5 cellular contexts compared by ENCODE assay signal in genomic region chr1:86963841-86964240, GRCh38. TPM values are rescaled to one million over a fixed set of nuclear protein-coding genes. Genes with fewer than 3 reads are reported as not detected.
A peak's percentile ranks its signal among the peaks of the same experiment; 100 is the strongest.
DNase-seq lines count a peak whose midpoint lies in the region; ATAC-seq, FAIRE-seq and TF ChIP-seq lines count a peak whose summit lies in the region.
"Not testable (repeated sequence)": the region's sequence is repeated elsewhere in the genome, so short reads cannot be mapped to it uniquely, and the experiment has no call there.

No MANE protein-coding gene starts in this region.

- H3K4me2 ChIP-seq in K562 (ENCODE audit: insufficient read depth, low read length) = not testable (repeated sequence)

- not testable (repeated sequence) for H3K4me1 ChIP-seq in K562 (replicated peaks in 1 of 2; ENCODE audit: control insufficient read depth in 2 of 2, insufficient read depth in 2 of 2, low read length in 2 of 2)

- not testable (repeated sequence) for FAIRE-seq in K562 (lab: Jason Lieb, UNC)

- not testable (repeated sequence) for H3K4me1 Mint-ChIP-seq in T-helper 17 cell; chondrocyte (ENCODE audit: low read depth); stimulated activated naive CD8-positive, alpha-beta T cell treated with anti-CD3 and anti-CD28 coated beads, Interleukin-15, amount 100 ng/mL, for 72 hours

- H3K9me3 Mint-ChIP-seq in chondrocyte (ENCODE audit: low read depth); stimulated activated naive CD8-positive, alpha-beta T cell treated with anti-CD3 and anti-CD28 coated beads, Interleukin-15, amount 100 ng/mL, for 72 hours: not testable (repeated sequence)

- not testable (repeated sequence) for H3K36me3 Mint-ChIP-seq in T-helper 17 cell (ENCODE audit: low read depth); chondrocyte (ENCODE audit: low read depth)

- not testable (repeated sequence) for H3K4me3 ChIP-seq in K562

- not testable (repeated sequence) for H3K9ac ChIP-seq in K562 (ENCODE audit: insufficient read depth in 1 of 2, low read depth in 2 of 2, low read length in 2 of 2)

- POLR2A ChIA-PET in K562 (lab: Yijun Ruan, JAX) = not testable (repeated sequence)

- intact Hi-C loops in K562 (cut with micrococcal nuclease) = loop anchor here (2.0 to 10.0 kb wide), 2 partner anchors 49 to 179 kb away; partner anchors contain the start of genes HS2ST1 and SELENOF
- intact Hi-C loops in Right ventricle myocardium superior (cut with DNase I) = not testable (repeated sequence)

- CTCF ChIA-PET in K562 (lab: Yijun Ruan, JAX; ENCODE audit: low intra/inter-chr PET ratio) = interaction anchor here (0.7 to 2.3 kb wide), 2 partner anchors 10 to 130 kb away, joined by 5 to 15 read pairs; no protein-coding TSS in a partner anchor

- not testable (repeated sequence) for H2AFZ ChIP-seq in K562 (ENCODE audit: low read depth, low read length)

- TF ChIP-seq CTCF in K562 (IDR thresholded peaks at IDR 0.05 in 2 of 3, conservative IDR thresholded peaks at IDR 0.05 in 1 of 3; ENCODE audit: insufficient read depth in 2 of 3, low read depth in 1 of 3, low read length in 3 of 3); chondrocyte (IDR thresholded peaks at IDR 0.05): not testable (repeated sequence)

- TF ChIP-seq EP300 in K562 (IDR thresholded peaks at IDR 0.05; ENCODE audit: low read length) = not testable (repeated sequence)

- in situ Hi-C loops in K562 (cut with MboI) = not testable (repeated sequence)

- not testable (repeated sequence) for H3K4me3 Mint-ChIP-seq in T-helper 17 cell; chondrocyte (ENCODE audit: unreplicated experiment); stimulated activated naive CD8-positive, alpha-beta T cell treated with anti-CD3 and anti-CD28 coated beads, Interleukin-15, amount 100 ng/mL, for 72 hours

- not testable (repeated sequence) for BruUV-seq in K562 (replicated peaks; lab: Mats Ljungman, UMichigan)

- peak overlapping the region; percentile 67 for H3K27ac Mint-ChIP-seq in T-helper 17 cell
- not testable (repeated sequence) for H3K27ac Mint-ChIP-seq in chondrocyte (ENCODE audit: unreplicated experiment); stimulated activated naive CD8-positive, alpha-beta T cell treated with anti-CD3 and anti-CD28 coated beads, Interleukin-15, amount 100 ng/mL, for 72 hours

- 85% methylated on average over 12 of the region's 36 CpGs for WGBS in K562 (ENCODE audit: insufficient coverage, low coverage, missing lambda C conversion rate)

- H4K20me1 ChIP-seq in K562 (replicated peaks; ENCODE audit: control insufficient read depth, insufficient read depth, low read length) = not testable (repeated sequence)

- not testable (repeated sequence) for H3K9me1 ChIP-seq in K562 (ENCODE audit: control insufficient read depth, insufficient read depth, low read length)

- not testable (repeated sequence) for TF ChIP-seq RAD21 in K562 (CRISPR knock-in tag; conservative IDR thresholded peaks at IDR 0.05 in 1 of 2, IDR thresholded peaks at IDR 0.05 in 1 of 2)

- TF ChIP-seq POLR2A in K562 (conservative IDR thresholded peaks at IDR 0.05) = not testable (repeated sequence)

- ATAC-seq in T-helper 17 cell; K562; Right ventricle myocardium superior (ENCODE audit: poor library complexity): not testable (repeated sequence)
- peak; percentile 74 for ATAC-seq in stimulated activated naive CD8-positive, alpha-beta T cell treated with anti-CD3 and anti-CD28 coated beads, Interleukin-15, amount 100 ng/mL, for 72 hours

- H3K9me3 ChIP-seq in T-helper 17 cell (ENCODE audit: control insufficient read depth, low read length, poor library complexity, severe bottlenecking); K562 (replicated peaks; ENCODE audit: control insufficient read depth, insufficient read depth, low read depth, low read length): not testable (repeated sequence)

- DNase-seq in T-helper 17 cell; K562 (ENCODE audit: extremely low read depth in 1 of 4, low spot score in 3 of 4); stimulated activated naive CD8-positive, alpha-beta T cell treated with anti-CD3 and anti-CD28 coated beads, Interleukin-15, amount 100 ng/mL, for 72 hours: not testable (repeated sequence)
- DNase-seq in chondrocyte (ENCODE audit: low spot score) = peak; percentile 73
- DNase-seq in Right ventricle myocardium superior = peak; percentile 20

- not testable (repeated sequence) for H3K27me3 ChIP-seq in K562 (ENCODE audit: control insufficient read depth in 2 of 2, insufficient read depth in 2 of 2, low read length in 2 of 2)

- H3K79me2 ChIP-seq in K562 (ENCODE audit: control insufficient read depth, insufficient read depth, low read length) = peaks cover 63% of the 10 kb centered on the region

- not testable (repeated sequence) for H3K27me3 Mint-ChIP-seq in T-helper 17 cell; chondrocyte (ENCODE audit: low read depth); stimulated activated naive CD8-positive, alpha-beta T cell treated with anti-CD3 and anti-CD28 coated beads, Interleukin-15, amount 100 ng/mL, for 72 hours

- H3K36me3 ChIP-seq in K562 (ENCODE audit: control insufficient read depth, insufficient read depth, low read length) = not testable (repeated sequence)

- not testable (repeated sequence) for H3K27ac ChIP-seq in K562 (ENCODE audit: extremely low read depth, low read depth, low read length)

TF ChIP-seq in K562, 482 proteins besides CTCF, POLR2A, EP300 and RAD21:
- TF ChIP-seq, protein P1, sequence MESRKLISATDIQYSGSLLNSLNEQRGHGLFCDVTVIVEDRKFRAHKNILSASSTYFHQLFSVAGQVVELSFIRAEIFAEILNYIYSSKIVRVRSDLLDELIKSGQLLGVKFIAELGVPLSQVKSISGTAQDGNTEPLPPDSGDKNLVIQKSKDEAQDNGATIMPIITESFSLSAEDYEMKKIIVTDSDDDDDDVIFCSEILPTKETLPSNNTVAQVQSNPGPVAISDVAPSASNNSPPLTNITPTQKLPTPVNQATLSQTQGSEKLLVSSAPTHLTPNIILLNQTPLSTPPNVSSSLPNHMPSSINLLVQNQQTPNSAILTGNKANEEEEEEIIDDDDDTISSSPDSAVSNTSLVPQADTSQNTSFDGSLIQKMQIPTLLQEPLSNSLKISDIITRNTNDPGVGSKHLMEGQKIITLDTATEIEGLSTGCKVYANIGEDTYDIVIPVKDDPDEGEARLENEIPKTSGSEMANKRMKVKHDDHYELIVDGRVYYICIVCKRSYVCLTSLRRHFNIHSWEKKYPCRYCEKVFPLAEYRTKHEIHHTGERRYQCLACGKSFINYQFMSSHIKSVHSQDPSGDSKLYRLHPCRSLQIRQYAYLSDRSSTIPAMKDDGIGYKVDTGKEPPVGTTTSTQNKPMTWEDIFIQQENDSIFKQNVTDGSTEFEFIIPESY (CRISPR knock-in tag; IDR thresholded peaks at IDR 0.05) = peak; percentile 81

RNA-seq across cellular contexts. Expression of gene HS2ST1, which starts 49.4 kb away (rescaled TPM):
- total RNA-seq in T-helper 17 cell (10 to 100 TPM; 11.7 to 12.0 TPM), K562 (2014; rRNA removed) (18.3 and 21.1 TPM in 2 replicates), K562 (2014; rRNA removed; fragmentation: Illumina TruSeq; extraction: Trizol) (33.8 and 38.5 TPM in 2 replicates), K562 (2015; rRNA removed; fragmentation: Illumina TruSeq; extraction: Trizol) (24.8 and 27.1 TPM in 2 replicates), K562 (2021) (37.7 and 43.3 TPM in 2 replicates), chondrocyte (26.7 to 38.3 TPM (median 28.1 TPM) in 3 replicates), Right ventricle myocardium superior (10.7 TPM)
- 23.6 and 39.9 TPM in 2 replicates for total RNA-seq in K562 (2011; cell fraction: chromatin; rRNA removed; ENCODE audit: low replicate concordance)
- 13.0 and 15.7 TPM in 2 replicates for total RNA-seq in K562 (2011; cell fraction: nucleolus; rRNA removed)
- total RNA-seq in K562 (2011; cell fraction: nucleoplasm; rRNA removed) = 36.1 and 67.0 TPM in 2 replicates
- polyA plus RNA-seq in K562 (2011; rRNA removed) (25.6 and 41.1 TPM in 2 replicates), K562 (2014; fragmentation: Illumina TruSeq; extraction: Trizol) (21.7 and 25.8 TPM in 2 replicates), K562 (2014; fragmentation: Nextera tagmentation; extraction: Ambion mirVana) (1 to 10 TPM; 7.7 to 8.9 TPM), K562 (2014; rRNA removed) (19.9 and 20.8 TPM in 2 replicates)
- 5.2 and 9.2 TPM in 2 replicates for polyA plus RNA-seq in K562 (2011; cell fraction: cytosol; rRNA removed)
- polyA plus RNA-seq in K562 (2011; cell fraction: nucleus; rRNA removed) = 5.3 and 6.6 TPM in 2 replicates
- polyA plus RNA-seq in K562 (2012) = 23.9 TPM in 2 replicates
- 47.6 and 48.9 TPM in 2 replicates for polyA minus RNA-seq in K562 (2011; rRNA and poly(A)+ RNA removed)
- polyA minus RNA-seq in K562 (2011; cell fraction: cytosol; rRNA and poly(A)+ RNA removed) = 16.1 and 34.0 TPM in 2 replicates
- polyA minus RNA-seq in K562 (2011; cell fraction: nucleus; rRNA and poly(A)+ RNA removed) = 10.9 and 15.9 TPM in 2 replicates

RNA-seq across cellular contexts. Expression of gene SELENOF, which starts 49.9 kb away (rescaled TPM):
- total RNA-seq in T-helper 17 cell = 100 to 1,000 TPM; 135 to 153 TPM
- total RNA-seq in K562 (2011; cell fraction: chromatin; rRNA removed; ENCODE audit: low replicate concordance) = 56.0 and 122 TPM in 2 replicates
- 99.4 and 103 TPM in 2 replicates for total RNA-seq in K562 (2011; cell fraction: nucleolus; rRNA removed)
- total RNA-seq in K562 (2011; cell fraction: nucleoplasm; rRNA removed) = 149 and 217 TPM in 2 replicates
- total RNA-seq in K562 (2014; rRNA removed) = 108 and 115 TPM in 2 replicates
- 194 and 221 TPM in 2 replicates for total RNA-seq in K562 (2014; rRNA removed; fragmentation: Illumina TruSeq; extraction: Trizol)
- total RNA-seq in K562 (2015; rRNA removed; fragmentation: Illumina TruSeq; extraction: Trizol) = 155 and 176 TPM in 2 replicates
- total RNA-seq in K562 (2021) = 197 and 201 TPM in 2 replicates
- polyA plus RNA-seq in K562 (2011; rRNA removed) = 225 and 296 TPM in 2 replicates
- polyA plus RNA-seq in K562 (2011; cell fraction: cytosol; rRNA removed) = 52.1 and 125 TPM in 2 replicates
- 24.6 and 56.3 TPM in 2 replicates for polyA plus RNA-seq in K562 (2011; cell fraction: nucleus; rRNA removed)
- 206 and 229 TPM in 2 replicates for polyA plus RNA-seq in K562 (2012)
- polyA plus RNA-seq in K562 (2014; fragmentation: Illumina TruSeq; extraction: Trizol) = 256 and 320 TPM in 2 replicates
- polyA plus RNA-seq in K562 (2014; fragmentation: Nextera tagmentation; extraction: Ambion mirVana) = 100 to 1,000 TPM; 371 to 394 TPM
- polyA plus RNA-seq in K562 (2014; rRNA removed) = 215 and 237 TPM in 2 replicates
- polyA minus RNA-seq in K562 (2011; rRNA and poly(A)+ RNA removed) = 132 and 153 TPM in 2 replicates
- 40.4 and 53.3 TPM in 2 replicates for polyA minus RNA-seq in K562 (2011; cell fraction: cytosol; rRNA and poly(A)+ RNA removed)
- polyA minus RNA-seq in K562 (2011; cell fraction: nucleus; rRNA and poly(A)+ RNA removed) = 29.2 and 41.3 TPM in 2 replicates
- 183 to 216 TPM (median 184 TPM) in 3 replicates for total RNA-seq in chondrocyte
- 69.8 TPM for total RNA-seq in Right ventricle myocardium superior
